1 cellular context compared by ENCODE assay signal in genomic region chr14:104893435-104894207, GRCh38.
TF ChIP-seq lines count a peak whose summit lies in the region.

No MANE protein-coding gene starts in this region.

TF ChIP-seq in HEK293, 187 proteins besides CTCF, POLR2A, EP300 and RAD21 (continued from another document):
- no peak for TF ChIP-seq ZNF174 (tag by site-specific recombination; IDR thresholded peaks at IDR 0.05)
- TF ChIP-seq ZNF157 (tag by site-specific recombination; IDR thresholded peaks at IDR 0.05), result peak; percentile 60; the same call in 1 of the 2 replicates
- peak; percentile 63; the same call in 1 of the 2 replicates for TF ChIP-seq SCRT1 (tag by site-specific recombination; IDR thresholded peaks at IDR 0.05; ENCODE audit: borderline replicate concordance)
